Comparison of ENCODE assay signal across 8 cellular contexts in genomic region chr4:106329027-106329618, GRCh38. TPM values are rescaled to one million over a fixed set of nuclear protein-coding genes. Genes with fewer than 3 reads are reported as not detected.
A peak's percentile ranks its signal among the peaks of the same experiment; 100 is the strongest.
DNase-seq lines count a peak whose midpoint lies in the region; ATAC-seq, FAIRE-seq and TF ChIP-seq lines count a peak whose summit lies in the region.

No MANE protein-coding gene starts in this region.

- TF ChIP-seq POLR2A in breast epithelium (IDR thresholded peaks at IDR 0.05) = no peak

- peak; percentile 72 for FAIRE-seq in GM18507 (lab: Jason Lieb, UNC)

- H3K4me1 ChIP-seq in breast epithelium = no peaks in the 10 kb centered on the region

- H3K36me3 ChIP-seq in breast epithelium = peaks cover 7% of the 10 kb centered on the region

- intact Hi-C loops in breast epithelium (cut with DNase I; ENCODE audit: low total_unique reads) = no loop called here

- DNase-seq in AML-193 (lab: John Stamatoyannopoulos, UW) (peak; percentile 49 to 54), GM18507 (ENCODE audit: extremely low spot score, insufficient read length, low read depth) (no peak), NCI-H460 (ENCODE audit: extremely low read depth, low read depth) (peak; percentile 20), breast epithelium (ENCODE audit: low spot score in 2 of 2) (no peak), medulla oblongata (ENCODE audit: extremely low spot score) (peak; percentile 20), NCI-H187 (lab: John Stamatoyannopoulos, UW) (no peak)
- no peak for DNase-seq in stimulated activated CD4-positive, alpha-beta T cell treated with anti-CD3 and anti-CD28 coated beads, Interleukin-1b, Interleukin-23, amount 100 ng/mL, for 48 hours

- no peaks in the 10 kb centered on the region for H3K9me3 ChIP-seq in breast epithelium

- TF ChIP-seq CTCF in breast epithelium (IDR thresholded peaks at IDR 0.05) = peak in 2 of 3 donors; percentile 18 to 19

- no peak overlapping the region for H3K27ac ChIP-seq in breast epithelium

- ATAC-seq in HG02884 (IDR thresholded peaks at IDR 0.05; ENCODE audit: unreplicated experiment) = peak; percentile 87

- no peak overlapping the region for H3K4me3 ChIP-seq in breast epithelium

- H3K27me3 ChIP-seq in breast epithelium = no peaks in the 10 kb centered on the region

RNA-seq across cellular contexts. Expression of gene AIMP1, which starts 12.8 kb away (rescaled TPM):
- total RNA-seq in NCI-H460 (2014; rRNA removed; shearing (Covaris generic)) = 38.3 and 49.5 TPM in 2 replicates
- polyA plus RNA-seq in NCI-H460 (2014; cell fraction: nucleus; rRNA removed) = 28.8 and 39.5 TPM in 2 replicates
- 10 to 100 TPM; 25.3 to 34.4 (median 28.2) TPM for total RNA-seq in breast epithelium

RNA-seq across cellular contexts. Expression of gene TBCK, which starts 13.1 kb away (rescaled TPM):
- total RNA-seq in NCI-H460 (2014; rRNA removed; shearing (Covaris generic)) = 17.4 and 19.0 TPM in 2 replicates
- 7.0 and 12.5 TPM in 2 replicates for polyA plus RNA-seq in NCI-H460 (2014; cell fraction: nucleus; rRNA removed)
- total RNA-seq in breast epithelium = 10 to 100 TPM; 46.9 to 82.3 (median 57.0) TPM

RNA-seq across cellular contexts. Expression of gene GIMD1, which starts 39.5 kb away (rescaled TPM):
- total RNA-seq in NCI-H460 (2014; rRNA removed; shearing (Covaris generic)) = not detected in 2 replicates
- not detected in 2 replicates for polyA plus RNA-seq in NCI-H460 (2014; cell fraction: nucleus; rRNA removed)
- total RNA-seq in breast epithelium = not detected

Comparison
In these comparisons a context has a peak if more than half of its experiments do, and no peak if none do; other contexts are left out.
1. DNase-seq: peak in AML-193 (2 of 2), NCI-H460 (single experiment) and medulla oblongata (single experiment); none in GM18507 (single experiment), breast epithelium (0 of 2), NCI-H187 (0 of 2) and stimulated activated CD4-positive, alpha-beta T cell treated with anti-CD3 and anti-CD28 coated beads, Interleukin-1b, Interleukin-23, amount 100 ng/mL, for 48 hours (single experiment).